In the genomic region with DNA sequence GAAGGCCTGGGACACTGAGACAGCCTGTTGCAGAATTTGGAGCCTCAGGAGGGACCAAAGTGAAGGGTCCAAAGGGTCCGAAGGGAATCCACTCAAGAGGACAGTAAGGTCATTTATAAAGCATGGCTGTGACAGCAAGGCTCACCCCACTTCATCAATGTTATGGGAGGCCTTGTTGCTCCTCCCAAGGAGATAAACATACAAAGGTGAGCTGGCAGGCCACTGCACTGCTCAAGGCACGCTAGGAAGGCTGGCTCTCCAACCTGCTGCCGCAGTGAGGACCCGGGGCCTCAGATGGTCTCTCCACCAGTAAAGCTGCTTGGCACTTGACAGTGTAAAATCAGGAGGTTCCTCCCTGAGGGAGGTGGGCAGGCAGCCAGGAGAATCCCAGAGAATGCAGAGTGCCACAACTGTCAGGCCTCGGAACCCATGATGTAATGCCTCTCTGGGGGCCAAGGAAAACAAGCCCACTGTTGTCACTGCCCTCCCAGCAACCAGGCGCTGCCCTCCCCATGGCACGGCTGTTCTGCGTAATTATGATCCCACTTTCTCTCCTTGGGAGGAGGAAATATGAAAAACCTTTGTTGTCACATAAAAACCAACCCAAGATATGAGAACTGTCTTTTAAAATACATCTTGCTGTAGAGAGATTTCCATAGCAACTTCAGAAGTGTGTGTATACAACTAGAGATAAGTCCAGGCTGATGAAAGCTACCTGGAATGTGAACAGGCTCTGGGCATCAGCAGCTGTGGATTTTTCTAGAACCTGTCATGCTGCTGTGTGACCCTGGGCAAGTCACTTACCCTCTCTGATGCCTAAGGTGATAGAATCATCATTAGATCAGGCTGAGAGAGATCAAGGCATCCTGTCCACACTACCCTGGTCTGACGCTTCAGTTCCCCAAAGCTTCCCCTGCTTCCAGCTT, we compare ENCODE assay signal across 14 cellular contexts.
A peak's percentile ranks its signal among the peaks of the same experiment; 100 is the strongest.
DNase-seq lines count a peak whose midpoint lies in the region; ATAC-seq, FAIRE-seq and TF ChIP-seq lines count a peak whose summit lies in the region.
"Had no signal": no experiment of that assay in that cellular context is flagged by ENCODE, and none has a peak within 500 bp of the region (broad histone marks: within the 10 kb centered on the region; RNA-seq: fewer than 3 reads in every experiment).

No MANE protein-coding gene starts in this region.

- no peaks in the 10 kb centered on the region for H4K20me1 ChIP-seq in GM23248 (ENCODE audit: insufficient read depth)

- H3K4me1 ChIP-seq in GM23248 (ENCODE audit: insufficient read depth) (peaks cover 5% of the 10 kb centered on the region; the same call in 1 of the 2 replicates), SJCRH30 (peaks cover 24% of the 10 kb centered on the region), trophoblast cell (ENCODE audit: control insufficient read depth in 1 of 2, insufficient read depth in 2 of 2, low read length in 2 of 2) (no peaks in the 10 kb centered on the region)

- H2BK12ac ChIP-seq in trophoblast cell (ENCODE audit: low read length), result no peak overlapping the region

- H3K36me3 Mint-ChIP-seq in progenitor cell of endocrine pancreas (ENCODE audit: insufficient read depth), result no peaks in the 10 kb centered on the region

- peaks cover 39% of the 10 kb centered on the region for H3K27me3 ChIP-seq in GM23248 (replicated peaks; ENCODE audit: insufficient read depth)
- H3K27me3 ChIP-seq in SJCRH30, result no peaks in the 10 kb centered on the region
- no peaks in the 10 kb centered on the region for H3K27me3 ChIP-seq in trophoblast cell (ENCODE audit: insufficient read depth, low read length)

- no peak for TF ChIP-seq CTCF in progenitor cell of endocrine pancreas (IDR thresholded peaks at IDR 0.05; ENCODE audit: unreplicated experiment)

- H3K4ac ChIP-seq in trophoblast cell (ENCODE audit: low read depth, low read length), result no peak overlapping the region

- H3K14ac ChIP-seq in trophoblast cell (ENCODE audit: low read length), result no peak overlapping the region

- H2AK5ac ChIP-seq in trophoblast cell (ENCODE audit: low read length), result peak overlapping the region; percentile 24

- H3K9me3 Mint-ChIP-seq in progenitor cell of endocrine pancreas (ENCODE audit: low read depth), result no peaks in the 10 kb centered on the region
- H3K9me3 Mint-ChIP-seq: activated T-cell treated with anti-CD3 and anti-CD28 coated beads, Interleukin-2, amount 50 U/mL, for 72 hours; nephron progenitor cell; T-helper 1 cell treated with Interleukin-12 subunit alpha and Interleukin-12 subunit beta and Interleukin-4 antibody, amounts not matched to agents 30 μg/mL and 1 μg/mL, for 36 hours had no signal

- H3K79me1 ChIP-seq in trophoblast cell (ENCODE audit: low read length), result no peaks in the 10 kb centered on the region

- no peaks in the 10 kb centered on the region for H3K36me3 ChIP-seq in GM23248 (ENCODE audit: low read depth)
- peaks cover 21% of the 10 kb centered on the region for H3K36me3 ChIP-seq in SJCRH30
- H3K36me3 ChIP-seq in trophoblast cell (ENCODE audit: control insufficient read depth in 1 of 2, insufficient read depth in 2 of 2, low read length in 2 of 2), result no peaks in the 10 kb centered on the region

- no peak overlapping the region for H4K91ac ChIP-seq in trophoblast cell (ENCODE audit: low read depth, low read length)

- H3K4me3 ChIP-seq in GM23248, result no peak overlapping the region
- H3K4me3 ChIP-seq in SJCRH30, result no peak overlapping the region
- H3K4me3 ChIP-seq in trophoblast cell (ENCODE audit: low read depth, low read length), result no peak overlapping the region

- H3K4me1 Mint-ChIP-seq in progenitor cell of endocrine pancreas (ENCODE audit: low read depth), result peaks cover 2% of the 10 kb centered on the region

- H3F3A ChIP-seq in GM23248 (ENCODE audit: insufficient read depth), result no peaks in the 10 kb centered on the region

- H3K4me3 Mint-ChIP-seq in progenitor cell of endocrine pancreas (ENCODE audit: low read depth), result no peak overlapping the region
- H3K4me3 Mint-ChIP-seq: activated T-cell treated with anti-CD3 and anti-CD28 coated beads, Interleukin-2, amount 50 U/mL, for 72 hours; nephron progenitor cell; T-helper 1 cell treated with Interleukin-12 subunit alpha and Interleukin-12 subunit beta and Interleukin-4 antibody, amounts not matched to agents 30 μg/mL and 1 μg/mL, for 36 hours had no signal

- H2AFZ ChIP-seq in GM23248, result no peak overlapping the region
- H2AFZ ChIP-seq in trophoblast cell (ENCODE audit: insufficient read depth, low read length, poor library complexity), result no peak overlapping the region

- no peak overlapping the region for H4K8ac ChIP-seq in trophoblast cell (ENCODE audit: low read depth, low read length)

- H3K4me2 ChIP-seq in GM23248 (ENCODE audit: unreplicated experiment) (no peak overlapping the region), trophoblast cell (ENCODE audit: low read length) (no peak overlapping the region)

- H3K9me3 ChIP-seq in GM23248 (ENCODE audit: low read depth) (no peaks in the 10 kb centered on the region), SJCRH30 (replicated peaks) (no peaks in the 10 kb centered on the region), trophoblast cell (ENCODE audit: insufficient read depth, low read depth, low read length) (no peaks in the 10 kb centered on the region)

- WGBS in GM23248 (ENCODE audit: low coverage in 1 of 2, low lambda C conversion rate in 2 of 2, missing lambda C conversion rate in 2 of 2), 2 experiments, result 34 to 37% methylated on average over 9 of the region's 9 CpGs
- WGBS in trophoblast cell (ENCODE audit: extremely low coverage, insufficient coverage, insufficient read length), result no CpG with 5 or more reads among the region's 9 CpGs

- no peak overlapping the region for H2BK120ac ChIP-seq in trophoblast cell (ENCODE audit: insufficient read depth, low read length, poor library complexity)

- no peaks in the 10 kb centered on the region for H3K79me2 ChIP-seq in GM23248 (ENCODE audit: insufficient read depth)
- H3K79me2 ChIP-seq in trophoblast cell (ENCODE audit: control insufficient read depth, insufficient read depth, low read length, poor library complexity), result no peaks in the 10 kb centered on the region

- in situ Hi-C loops in GM23248 (cut with MboI), result no loop called here

- no peak overlapping the region for H3K27ac Mint-ChIP-seq in progenitor cell of endocrine pancreas
- H3K27ac Mint-ChIP-seq: activated T-cell treated with anti-CD3 and anti-CD28 coated beads, Interleukin-2, amount 50 U/mL, for 72 hours; nephron progenitor cell; T-helper 1 cell treated with Interleukin-12 subunit alpha and Interleukin-12 subunit beta and Interleukin-4 antibody, amounts not matched to agents 30 μg/mL and 1 μg/mL, for 36 hours had no signal

- DNase-seq in GM23248, result peak; percentile 65
- DNase-seq in SJCRH30, result peak; percentile 97
- peak; percentile 70 for DNase-seq in foreskin melanocyte
- DNase-seq in trophoblast cell, result peak; percentile 92 to 97
- no peak for DNase-seq in UCSD-AML1 (lab: John Stamatoyannopoulos, UW; ENCODE audit: unreplicated experiment)
- no peak for DNase-seq in progenitor cell of endocrine pancreas (ENCODE audit: low spot score, unreplicated experiment)
- no peak for DNase-seq in HTR-8/SVneo (ENCODE audit: insufficient read length, low spot score)
- DNase-seq: activated T-cell treated with anti-CD3 and anti-CD28 coated beads, Interleukin-2, amount 50 U/mL, for 72 hours; MV-4-11; nephron progenitor cell had no signal

- H3K27me3 Mint-ChIP-seq in progenitor cell of endocrine pancreas, result peaks cover 24% of the 10 kb centered on the region

- H3K18ac ChIP-seq in trophoblast cell (ENCODE audit: low read length), result no peak overlapping the region

- H2BK5ac ChIP-seq in trophoblast cell (ENCODE audit: low read depth, low read length, poor library complexity), result no peak overlapping the region

- FAIRE-seq in HTR-8/SVneo (lab: Jason Lieb, UNC), result no peak
- FAIRE-seq: G401.6 had no signal

- ATAC-seq in GM19324 (IDR thresholded peaks at IDR 0.05; ENCODE audit: low FRiP score, unreplicated experiment), result no peak
- ATAC-seq: activated T-cell treated with anti-CD3 and anti-CD28 coated beads, Interleukin-2, amount 50 U/mL, for 72 hours; esophagus mucosa had no signal

- H3K23ac ChIP-seq in trophoblast cell (ENCODE audit: low read length), result no peak overlapping the region

- H3K9ac ChIP-seq in GM23248 (0 out of 2 replicates have a peak overlapping the region, but pooled peaks have one; percentile 24), trophoblast cell (ENCODE audit: low read length) (no peak overlapping the region)

- no peaks in the 10 kb centered on the region for H3K9me2 ChIP-seq in GM23248 (ENCODE audit: insufficient read depth)

- no peak overlapping the region for H4K12ac ChIP-seq in trophoblast cell (ENCODE audit: low read depth, low read length)

- H3K27ac ChIP-seq in GM23248, result no peak overlapping the region
- H3K27ac ChIP-seq in SJCRH30, result peak overlapping the region; percentile 73
- no peak overlapping the region for H3K27ac ChIP-seq in trophoblast cell (ENCODE audit: low read depth, low read length)

Comparison
In these comparisons a context has a peak if more than half of its experiments do, and no peak if none do; other contexts are left out.
1. DNase-seq: peak in GM23248 (single experiment), SJCRH30 (2 of 2), foreskin melanocyte (single experiment) and trophoblast cell (2 of 2); none in UCSD-AML1 (single experiment), progenitor cell of endocrine pancreas (single experiment) and HTR-8/SVneo (single experiment).